1 cellular context compared by ENCODE assay signal in genomic region chr6:143176090-143177021, GRCh38.
TF ChIP-seq lines count a peak whose summit lies in the region.

No MANE protein-coding gene starts in this region.

TF ChIP-seq in GM23338, 12 proteins besides CTCF, POLR2A, EP300 and RAD21 (continued from another document):
- no peak for TF ChIP-seq ZNF462 (CRISPR knock-in tag; IDR thresholded peaks at IDR 0.05)
